Comparison of ENCODE assay signal across 1 cellular context in genomic region chr2:200943527-200944120, GRCh38.
TF ChIP-seq lines count a peak whose summit lies in the region.

No MANE protein-coding gene starts in this region.

TF ChIP-seq in HepG2, 621 proteins besides CTCF, POLR2A, EP300 and RAD21:
- TF ChIP-seq ZNF274 (CRISPR knock-in tag; IDR thresholded peaks at IDR 0.05) (no peak), SCMH1 (CRISPR knock-in tag; IDR thresholded peaks at IDR 0.05; ENCODE audit: borderline replicate concordance) (no peak), MXD3 (CRISPR knock-in tag; IDR thresholded peaks at IDR 0.05) (no peak), U2AF2 (IDR thresholded peaks at IDR 0.05; ENCODE audit: low read depth, low read length) (no peak), ZNF883 (CRISPR knock-in tag; IDR thresholded peaks at IDR 0.05; ENCODE audit: not compliant biosample characterization) (no peak), ZNF761 (CRISPR knock-in tag; conservative IDR thresholded peaks at IDR 0.05) (no peak), ADNP (CRISPR knock-in tag; IDR thresholded peaks at IDR 0.05) (no peak), PBX3 (CRISPR knock-in tag; IDR thresholded peaks at IDR 0.05; ENCODE audit: borderline replicate concordance) (no peak), JUNB (CRISPR knock-in tag; IDR thresholded peaks at IDR 0.05; ENCODE audit: borderline replicate concordance) (no peak), SRSF1 (optimal IDR thresholded peaks at IDR 0.05; ENCODE audit: low read depth, low read length) (no peak), DNMT3B (CRISPR knock-in tag; conservative IDR thresholded peaks at IDR 0.05) (no peak), SNAPC4 (CRISPR knock-in tag; IDR thresholded peaks at IDR 0.05) (no peak), STAG1 (CRISPR knock-in tag; IDR thresholded peaks at IDR 0.05) (no peak), FOXK1 (CRISPR knock-in tag; IDR thresholded peaks at IDR 0.05; ENCODE audit: borderline replicate concordance, low read depth) (no peak), TBP (CRISPR knock-in tag; IDR thresholded peaks at IDR 0.05) (no peak), GMEB1 (CRISPR knock-in tag; IDR thresholded peaks at IDR 0.05; ENCODE audit: borderline replicate concordance) (no peak)
- TF ChIP-seq, protein P1, sequence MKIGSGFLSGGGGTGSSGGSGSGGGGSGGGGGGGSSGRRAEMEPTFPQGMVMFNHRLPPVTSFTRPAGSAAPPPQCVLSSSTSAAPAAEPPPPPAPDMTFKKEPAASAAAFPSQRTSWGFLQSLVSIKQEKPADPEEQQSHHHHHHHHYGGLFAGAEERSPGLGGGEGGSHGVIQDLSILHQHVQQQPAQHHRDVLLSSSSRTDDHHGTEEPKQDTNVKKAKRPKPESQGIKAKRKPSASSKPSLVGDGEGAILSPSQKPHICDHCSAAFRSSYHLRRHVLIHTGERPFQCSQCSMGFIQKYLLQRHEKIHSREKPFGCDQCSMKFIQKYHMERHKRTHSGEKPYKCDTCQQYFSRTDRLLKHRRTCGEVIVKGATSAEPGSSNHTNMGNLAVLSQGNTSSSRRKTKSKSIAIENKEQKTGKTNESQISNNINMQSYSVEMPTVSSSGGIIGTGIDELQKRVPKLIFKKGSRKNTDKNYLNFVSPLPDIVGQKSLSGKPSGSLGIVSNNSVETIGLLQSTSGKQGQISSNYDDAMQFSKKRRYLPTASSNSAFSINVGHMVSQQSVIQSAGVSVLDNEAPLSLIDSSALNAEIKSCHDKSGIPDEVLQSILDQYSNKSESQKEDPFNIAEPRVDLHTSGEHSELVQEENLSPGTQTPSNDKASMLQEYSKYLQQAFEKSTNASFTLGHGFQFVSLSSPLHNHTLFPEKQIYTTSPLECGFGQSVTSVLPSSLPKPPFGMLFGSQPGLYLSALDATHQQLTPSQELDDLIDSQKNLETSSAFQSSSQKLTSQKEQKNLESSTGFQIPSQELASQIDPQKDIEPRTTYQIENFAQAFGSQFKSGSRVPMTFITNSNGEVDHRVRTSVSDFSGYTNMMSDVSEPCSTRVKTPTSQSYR (CRISPR knock-in tag; IDR thresholded peaks at IDR 0.05; ENCODE audit: borderline replicate concordance): no peak
- TF ChIP-seq, protein P2, sequence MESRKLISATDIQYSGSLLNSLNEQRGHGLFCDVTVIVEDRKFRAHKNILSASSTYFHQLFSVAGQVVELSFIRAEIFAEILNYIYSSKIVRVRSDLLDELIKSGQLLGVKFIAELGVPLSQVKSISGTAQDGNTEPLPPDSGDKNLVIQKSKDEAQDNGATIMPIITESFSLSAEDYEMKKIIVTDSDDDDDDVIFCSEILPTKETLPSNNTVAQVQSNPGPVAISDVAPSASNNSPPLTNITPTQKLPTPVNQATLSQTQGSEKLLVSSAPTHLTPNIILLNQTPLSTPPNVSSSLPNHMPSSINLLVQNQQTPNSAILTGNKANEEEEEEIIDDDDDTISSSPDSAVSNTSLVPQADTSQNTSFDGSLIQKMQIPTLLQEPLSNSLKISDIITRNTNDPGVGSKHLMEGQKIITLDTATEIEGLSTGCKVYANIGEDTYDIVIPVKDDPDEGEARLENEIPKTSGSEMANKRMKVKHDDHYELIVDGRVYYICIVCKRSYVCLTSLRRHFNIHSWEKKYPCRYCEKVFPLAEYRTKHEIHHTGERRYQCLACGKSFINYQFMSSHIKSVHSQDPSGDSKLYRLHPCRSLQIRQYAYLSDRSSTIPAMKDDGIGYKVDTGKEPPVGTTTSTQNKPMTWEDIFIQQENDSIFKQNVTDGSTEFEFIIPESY (CRISPR knock-in tag; IDR thresholded peaks at IDR 0.05): no peak
- TF ChIP-seq, protein P3, sequence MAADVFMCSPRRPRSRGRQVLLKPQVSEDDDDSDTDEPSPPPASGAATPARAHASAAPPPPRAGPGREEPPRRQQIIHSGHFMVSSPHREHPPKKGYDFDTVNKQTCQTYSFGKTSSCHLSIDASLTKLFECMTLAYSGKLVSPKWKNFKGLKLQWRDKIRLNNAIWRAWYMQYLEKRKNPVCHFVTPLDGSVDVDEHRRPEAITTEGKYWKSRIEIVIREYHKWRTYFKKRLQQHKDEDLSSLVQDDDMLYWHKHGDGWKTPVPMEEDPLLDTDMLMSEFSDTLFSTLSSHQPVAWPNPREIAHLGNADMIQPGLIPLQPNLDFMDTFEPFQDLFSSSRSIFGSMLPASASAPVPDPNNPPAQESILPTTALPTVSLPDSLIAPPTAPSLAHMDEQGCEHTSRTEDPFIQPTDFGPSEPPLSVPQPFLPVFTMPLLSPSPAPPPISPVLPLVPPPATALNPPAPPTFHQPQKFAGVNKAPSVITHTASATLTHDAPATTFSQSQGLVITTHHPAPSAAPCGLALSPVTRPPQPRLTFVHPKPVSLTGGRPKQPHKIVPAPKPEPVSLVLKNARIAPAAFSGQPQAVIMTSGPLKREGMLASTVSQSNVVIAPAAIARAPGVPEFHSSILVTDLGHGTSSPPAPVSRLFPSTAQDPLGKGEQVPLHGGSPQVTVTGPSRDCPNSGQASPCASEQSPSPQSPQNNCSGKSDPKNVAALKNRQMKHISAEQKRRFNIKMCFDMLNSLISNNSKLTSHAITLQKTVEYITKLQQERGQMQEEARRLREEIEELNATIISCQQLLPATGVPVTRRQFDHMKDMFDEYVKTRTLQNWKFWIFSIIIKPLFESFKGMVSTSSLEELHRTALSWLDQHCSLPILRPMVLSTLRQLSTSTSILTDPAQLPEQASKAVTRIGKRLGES (CRISPR knock-in tag; IDR thresholded peaks at IDR 0.05; ENCODE audit: borderline replicate concordance): no peak
- TF ChIP-seq, protein P4, sequence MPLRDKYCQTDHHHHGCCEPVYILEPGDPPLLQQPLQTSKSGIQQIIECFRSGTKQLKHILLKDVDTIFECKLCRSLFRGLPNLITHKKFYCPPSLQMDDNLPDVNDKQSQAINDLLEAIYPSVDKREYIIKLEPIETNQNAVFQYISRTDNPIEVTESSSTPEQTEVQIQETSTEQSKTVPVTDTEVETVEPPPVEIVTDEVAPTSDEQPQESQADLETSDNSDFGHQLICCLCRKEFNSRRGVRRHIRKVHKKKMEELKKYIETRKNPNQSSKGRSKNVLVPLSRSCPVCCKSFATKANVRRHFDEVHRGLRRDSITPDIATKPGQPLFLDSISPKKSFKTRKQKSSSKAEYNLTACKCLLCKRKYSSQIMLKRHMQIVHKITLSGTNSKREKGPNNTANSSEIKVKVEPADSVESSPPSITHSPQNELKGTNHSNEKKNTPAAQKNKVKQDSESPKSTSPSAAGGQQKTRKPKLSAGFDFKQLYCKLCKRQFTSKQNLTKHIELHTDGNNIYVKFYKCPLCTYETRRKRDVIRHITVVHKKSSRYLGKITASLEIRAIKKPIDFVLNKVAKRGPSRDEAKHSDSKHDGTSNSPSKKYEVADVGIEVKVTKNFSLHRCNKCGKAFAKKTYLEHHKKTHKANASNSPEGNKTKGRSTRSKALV (CRISPR knock-in tag; IDR thresholded peaks at IDR 0.05): no peak
